In the genomic region with DNA sequence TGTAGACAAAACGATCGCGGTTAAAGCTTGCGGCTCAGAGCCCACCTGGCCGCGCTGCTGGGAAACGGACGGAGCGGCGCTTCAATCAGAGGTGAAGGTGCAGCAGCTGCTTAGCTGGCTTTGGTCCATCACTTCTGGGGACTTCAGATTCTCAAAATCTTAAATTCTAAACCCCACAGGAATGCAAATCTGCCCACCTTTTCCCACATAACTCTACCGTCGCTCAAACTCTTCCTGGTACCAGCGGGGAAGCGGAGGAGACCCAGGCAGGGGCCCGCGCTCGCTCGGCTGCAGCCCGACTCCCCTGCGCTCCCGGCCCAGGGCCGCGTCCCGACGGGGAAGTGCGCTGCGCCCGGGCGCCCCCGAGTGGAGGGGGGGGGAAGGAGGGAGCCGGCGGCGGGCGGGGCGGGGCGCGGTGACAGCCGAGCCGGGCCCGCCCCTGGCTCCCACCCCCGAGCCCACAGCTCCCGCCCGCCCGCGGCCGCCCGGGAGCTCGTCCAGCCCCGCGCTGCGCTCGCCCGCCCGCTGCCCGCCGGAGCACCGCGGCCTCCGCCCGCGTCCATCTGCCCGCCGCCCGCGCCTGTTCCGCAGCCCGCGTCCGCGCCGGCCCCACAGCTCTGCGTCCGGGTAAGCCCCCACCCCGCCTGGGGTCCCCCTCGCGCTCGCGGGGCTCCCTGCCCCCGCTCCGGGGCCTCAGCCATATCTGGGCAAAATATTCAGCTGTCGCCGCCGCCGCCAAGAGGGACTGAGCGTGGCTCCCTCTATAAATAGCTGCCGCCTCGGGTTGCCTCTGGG, we compare ENCODE assay signal across 8 cellular contexts. TPM values are rescaled to one million over a fixed set of nuclear protein-coding genes. Genes with fewer than 3 reads are reported as not detected.
DNase-seq lines count a peak whose midpoint lies in the region; ATAC-seq and TF ChIP-seq lines count a peak whose summit lies in the region.

TMOD1 (plus strand) TSS at position 490 of the 795 bp plus-strand sequence. CDS start 22,523 bp downstream, outside the sequence.

- H3K9me3 Mint-ChIP-seq in activated T-cell treated with anti-CD3 and anti-CD28 coated beads, Interleukin-2, amount 50 U/mL, for 4 hours: no peaks in the 10 kb centered on the region
- H3K9me3 Mint-ChIP-seq in natural killer cell treated with Interleukin-12 subunit alpha and Interleukin-12 subunit beta and Interleukin-15 and Interleukin-18, amount 100 ng/mL, for 72 hours: no peaks in the 10 kb centered on the region

- H3K4me3 ChIP-seq in BE2C (ENCODE audit: low read depth, low read length) (peak within 1 kb of the TSS; percentile 94), fibroblast of the aortic adventitia (ENCODE audit: low read depth, low read length) (peak within 1 kb of the TSS; percentile 52), tibial artery (peak within 1 kb of the TSS; percentile 67 to 99)

- H3K4me3 Mint-ChIP-seq in activated T-cell treated with anti-CD3 and anti-CD28 coated beads, Interleukin-2, amount 50 U/mL, for 4 hours: peak within 1 kb of the TSS; percentile 72
- H3K4me3 Mint-ChIP-seq in natural killer cell treated with Interleukin-12 subunit alpha and Interleukin-12 subunit beta and Interleukin-15 and Interleukin-18, amount 100 ng/mL, for 72 hours: peak within 1 kb of the TSS; percentile 73

- H3K27ac ChIP-seq in tibial artery: peak within 1 kb of the TSS; percentile 94 to 99

- peaks cover 23% of the 10 kb centered on the region for H3K27me3 Mint-ChIP-seq in activated T-cell treated with anti-CD3 and anti-CD28 coated beads, Interleukin-2, amount 50 U/mL, for 4 hours (ENCODE audit: low read depth)
- H3K27me3 Mint-ChIP-seq in natural killer cell treated with Interleukin-12 subunit alpha and Interleukin-12 subunit beta and Interleukin-15 and Interleukin-18, amount 100 ng/mL, for 72 hours: peaks cover 19 to 31% of the 10 kb centered on the region in 2 donors

- H3K4me1 Mint-ChIP-seq in activated T-cell treated with anti-CD3 and anti-CD28 coated beads, Interleukin-2, amount 50 U/mL, for 4 hours (ENCODE audit: low read depth): peaks cover 20% of the 10 kb centered on the region
- H3K4me1 Mint-ChIP-seq in natural killer cell treated with Interleukin-12 subunit alpha and Interleukin-12 subunit beta and Interleukin-15 and Interleukin-18, amount 100 ng/mL, for 72 hours (ENCODE audit: low read depth in 2 of 2): peaks cover 11 to 12% of the 10 kb centered on the region in 2 donors

- H3K27me3 ChIP-seq in BE2C (no peaks in the 10 kb centered on the region), tibial artery (no peaks in the 10 kb centered on the region)

- intact Hi-C loops in tibial artery (cut with DNase I; ENCODE audit: low total_unique reads): loop anchor here (5.0 kb wide), 1 partner anchor 96 kb away; no protein-coding TSS in a partner anchor

- no peak within 1 kb of the TSS for H3K27ac Mint-ChIP-seq in natural killer cell treated with Interleukin-12 subunit alpha and Interleukin-12 subunit beta and Interleukin-15 and Interleukin-18, amount 100 ng/mL, for 72 hours

- DNase-seq in BE2C (peak; percentile 89), NCI-H69 (lab: John Stamatoyannopoulos, UW) (peak; percentile 95), fibroblast of the aortic adventitia (ENCODE audit: low read depth) (no peak), tibial artery (peak; percentile 62 to 90)
- peak; percentile 25 for DNase-seq in activated T-cell treated with anti-CD3 and anti-CD28 coated beads, Interleukin-2, amount 50 U/mL, for 4 hours
- DNase-seq in natural killer cell treated with Interleukin-12 subunit alpha and Interleukin-12 subunit beta and Interleukin-15 and Interleukin-18, amount 100 ng/mL, for 72 hours (ENCODE audit: low spot score): no peak

- peaks cover 9% of the 10 kb centered on the region for H3K36me3 Mint-ChIP-seq in activated T-cell treated with anti-CD3 and anti-CD28 coated beads, Interleukin-2, amount 50 U/mL, for 4 hours (ENCODE audit: insufficient read depth)
- H3K36me3 Mint-ChIP-seq in natural killer cell treated with Interleukin-12 subunit alpha and Interleukin-12 subunit beta and Interleukin-15 and Interleukin-18, amount 100 ng/mL, for 72 hours: peaks cover 8% of the 10 kb centered on the region

- ATAC-seq in GM18870 (IDR thresholded peaks at IDR 0.05; ENCODE audit: unreplicated experiment) (peak; percentile 39), HG03108 (IDR thresholded peaks at IDR 0.05; ENCODE audit: unreplicated experiment) (peak; percentile 54)
- peak; percentile 77 to 78 for ATAC-seq in activated T-cell treated with anti-CD3 and anti-CD28 coated beads, Interleukin-2, amount 50 U/mL, for 4 hours
- ATAC-seq in natural killer cell treated with Interleukin-12 subunit alpha and Interleukin-12 subunit beta and Interleukin-15 and Interleukin-18, amount 100 ng/mL, for 72 hours: peak; percentile 87 to 93

- H3K36me3 ChIP-seq in BE2C (peaks cover 29% of the 10 kb centered on the region), tibial artery (peaks cover under 1 to 4% (median 2%) of the 10 kb centered on the region in 3 donors)

- H3K9me3 ChIP-seq in BE2C: no peaks in the 10 kb centered on the region
- H3K9me3 ChIP-seq in tibial artery: no peaks in the 10 kb centered on the region

- peaks cover 12% of the 10 kb centered on the region for H3K4me1 ChIP-seq in BE2C
- H3K4me1 ChIP-seq in tibial artery: peaks cover 0 to 40% (median 24%) of the 10 kb centered on the region in 4 donors

- 0 out of 2 replicates have a peak, but pooled peaks have one; percentile 9 for TF ChIP-seq CTCF in BE2C (IDR thresholded peaks at IDR 0.05; ENCODE audit: low read depth, low read length)
- no peak for TF ChIP-seq CTCF in fibroblast of the aortic adventitia (IDR thresholded peaks at IDR 0.05; ENCODE audit: insufficient read depth, low read length)
- TF ChIP-seq CTCF in tibial artery (IDR thresholded peaks at IDR 0.05): no peak

RNA-seq across cellular contexts. Expression of gene TMOD1, which starts in this region (rescaled TPM):
- 162 TPM for polyA plus RNA-seq in BE2C (2012; ENCODE audit: insufficient read depth, insufficient read length, low read depth)
- total RNA-seq in activated T-cell treated with anti-CD3 and anti-CD28 coated beads, Interleukin-2, amount 50 U/mL, for 4 hours: 1 to 10 TPM in 1 of 3 donors, under 1 TPM in 2; 0.71 to 1.2 (median 0.96) TPM
- 0.16 and 0.18 TPM in 2 replicates for total RNA-seq in fibroblast of the aortic adventitia (ENCODE audit: low replicate concordance)
- 1 to 10 TPM; 1.1 to 2.1 TPM for total RNA-seq in natural killer cell treated with Interleukin-12 subunit alpha and Interleukin-12 subunit beta and Interleukin-15 and Interleukin-18, amount 100 ng/mL, for 72 hours

Comparison
In these comparisons a context has a peak if more than half of its experiments do, and no peak if none do; other contexts are left out.
1. DNase-seq: peak in BE2C (single experiment), NCI-H69 (single experiment), activated T-cell treated with anti-CD3 and anti-CD28 coated beads, Interleukin-2, amount 50 U/mL, for 4 hours (single experiment) and tibial artery (2 of 2); none in fibroblast of the aortic adventitia (single experiment) and natural killer cell treated with Interleukin-12 subunit alpha and Interleukin-12 subunit beta and Interleukin-15 and Interleukin-18, amount 100 ng/mL, for 72 hours (single experiment).
2. ATAC-seq: peak in every context shown above with its lines; median percentile 90 in natural killer cell treated with Interleukin-12 subunit alpha and Interleukin-12 subunit beta and Interleukin-15 and Interleukin-18, amount 100 ng/mL, for 72 hours; 78 in activated T-cell treated with anti-CD3 and anti-CD28 coated beads, Interleukin-2, amount 50 U/mL, for 4 hours; 54 in HG03108; 39 in GM18870.
3. Peak in every context shown above with its lines, with median percentiles within 50 percentile points of each other: H3K4me3 ChIP-seq.